ENCODE assay signal across 24 cellular contexts in the genomic region with DNA sequence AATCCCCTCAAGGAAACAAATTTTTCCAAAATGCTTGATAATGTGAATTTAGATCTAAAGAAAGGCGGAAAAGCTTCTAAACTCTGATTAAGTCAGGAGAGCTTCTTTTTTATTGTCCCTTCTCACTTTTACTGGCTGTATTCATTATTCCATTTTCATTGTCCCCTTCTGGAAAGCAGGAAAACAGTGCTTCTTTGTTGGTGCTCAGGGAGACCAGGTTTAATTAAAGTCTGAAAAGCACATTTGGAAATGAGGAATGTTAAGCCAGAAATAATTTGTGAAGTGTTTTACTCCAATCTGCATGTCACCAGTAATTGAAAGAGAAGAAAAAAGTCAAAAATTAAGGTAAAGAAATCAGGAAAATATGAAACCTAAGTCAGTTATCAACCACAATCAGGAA.
"Had no signal": no experiment of that assay in that cellular context is flagged by ENCODE, and none has a peak within 500 bp of the region (broad histone marks: within the 10 kb centered on the region; RNA-seq: fewer than 3 reads in every experiment).

No MANE protein-coding gene starts in this region.

- ATAC-seq: HepG2, Right ventricle myocardium inferior had no signal

- DNase-seq: Karpas-422, KG1, NCI-H1092, NCI-H1105 treated with DMSO at 0.1 percent for 48 hours, NCI-H1417 treated with DMSO at 0.1 percent for 48 hours, NCI-H146, NCI-H1694 treated with DMSO at 0.1 percent for 48 hours, NCI-H2029, NCI-H2081 treated with DMSO at 0.1 percent for 48 hours, NCI-H2171, NCI-H226, NCI-H446, NCI-H510A, NCI-H524 treated with DMSO at 0.1 percent for 48 hours, NCI-H69, NCI-H774, OCI-M1, PC-9, Peyer's patch, SHP77 treated with DMSO at 0.1 percent for 48 hours, SJCRH30 had no signal

- H3K4me3 ChIP-seq: MG63, PC-9, Peyer's patch, SJCRH30 had no signal

- H2AFZ ChIP-seq: PC-9 had no signal

- H3K9me3 ChIP-seq: MG63, Peyer's patch, SJCRH30 had no signal

- H3K4me2 ChIP-seq: PC-9 had no signal

- H3K27ac ChIP-seq: PC-9, Peyer's patch, SJCRH30 had no signal

- H3K36me3 ChIP-seq: MG63, Peyer's patch, SJCRH30 had no signal

- H3K27me3 ChIP-seq: MG63, Peyer's patch, SJCRH30 had no signal

- H3K4me1 ChIP-seq: Peyer's patch had no signal
